Comparison of ENCODE assay signal across 17 cellular contexts in genomic region chr17:4008082-4008435, GRCh38. TPM values are rescaled to one million over a fixed set of nuclear protein-coding genes. Genes with fewer than 3 reads are reported as not detected.
A peak's percentile ranks its signal among the peaks of the same experiment; 100 is the strongest.
DNase-seq lines count a peak whose midpoint lies in the region; ATAC-seq, FAIRE-seq and TF ChIP-seq lines count a peak whose summit lies in the region.
"Had no signal": no experiment of that assay in that cellular context is flagged by ENCODE, and none has a peak within 500 bp of the region (broad histone marks: within the 10 kb centered on the region; RNA-seq: fewer than 3 reads in every experiment).

No MANE protein-coding gene starts in this region.

- peaks cover 0 to under 1% of the 10 kb centered on the region in 2 experiments for H4K20me1 ChIP-seq in H1 (replicated peaks in 1 of 2; ENCODE audit: control insufficient read depth in 1 of 2, insufficient read depth in 2 of 2, low read length in 2 of 2)

- no peak overlapping the region for H3K18ac ChIP-seq in H1 (ENCODE audit: extremely low read depth, low read length)

- TF ChIP-seq RAD21 in H1 (IDR thresholded peaks at IDR 0.05 in 1 of 2, conservative IDR thresholded peaks at IDR 0.05 in 1 of 2; ENCODE audit: low read depth in 2 of 2, low read length in 2 of 2) = peak; percentile 44 to 53

- TF ChIP-seq EP300 in H1 (IDR thresholded peaks at IDR 0.05; ENCODE audit: borderline replicate concordance in 1 of 2, low read depth in 2 of 2, low read length in 2 of 2) (no peak), sigmoid colon (IDR thresholded peaks at IDR 0.05) (no peak)

- no peaks in the 10 kb centered on the region for H3K9me3 ChIP-seq in H1 (ENCODE audit: insufficient read depth in 2 of 2, low read depth in 1 of 2, low read length in 1 of 2)
- no peaks in the 10 kb centered on the region for H3K9me3 ChIP-seq in sigmoid colon
- H3K9me3 ChIP-seq: colonic mucosa, testis had no signal

- H3K27me3 ChIP-seq in H1 (replicated peaks in 1 of 4; ENCODE audit: control insufficient read depth in 3 of 4, extremely low read depth in 1 of 4, insufficient read depth in 3 of 4, low read length in 3 of 4) (no peaks in the 10 kb centered on the region), sigmoid colon (peaks cover 0 to 4% (median 0%) of the 10 kb centered on the region in 3 donors)
- H3K27me3 ChIP-seq: colonic mucosa, testis had no signal

- DNase-seq in GM10266 (ENCODE audit: extremely low spot score) = no peak
- DNase-seq in NB4 (ENCODE audit: low read depth) = peak; percentile 24
- no peak for DNase-seq in H1 (ENCODE audit: low read depth in 1 of 2, low spot score in 2 of 2)
- peak; percentile 22 for DNase-seq in sigmoid colon
- no peak for DNase-seq in NCI-H1092 treated with DMSO at 0.1 percent for 48 hours (lab: John Stamatoyannopoulos, UW)
- DNase-seq: activated CD4-positive, CD25-positive, alpha-beta regulatory T cell treated with anti-CD3 and anti-CD28 coated beads, Interleukin-2, amount 50 U/mL, for 72 hours; activated CD8-positive, alpha-beta memory T cell treated with anti-CD3 and anti-CD28 coated beads, Interleukin-2, amount 50 U/mL, for 4 hours; aorta; colonic mucosa; DMS153; NCI-H510A treated with DMSO at 0.1 percent for 48 hours; SIG-M5; T-helper 2 cell; testis had no signal

- no peak overlapping the region for H3K23ac ChIP-seq in H1 (ENCODE audit: insufficient read length)

- no peak overlapping the region for H3K4me3 ChIP-seq in NB4 (ENCODE audit: low read depth, low read length)
- H3K4me3 ChIP-seq in H1 (ENCODE audit: extremely low read depth in 1 of 4, insufficient read depth in 2 of 4, low read depth in 3 of 4, low read length in 4 of 4) = no peak overlapping the region
- H3K4me3 ChIP-seq in sigmoid colon = no peak overlapping the region
- H3K4me3 ChIP-seq: colonic mucosa, smooth muscle cell, testis had no signal

- no peak overlapping the region for H3K9ac ChIP-seq in H1 (replicated peaks in 1 of 4; ENCODE audit: extremely low read depth in 1 of 4, low read depth in 3 of 4, low read length in 3 of 4)

- 82% methylated on average over 6 of the region's 6 CpGs; no CpG with 5 or more reads in 1 of the 2 experiments for WGBS in H1 (ENCODE audit: extremely low coverage in 1 of 2, insufficient coverage in 1 of 2, insufficient read length in 1 of 2, insufficient replicate concordance in 2 of 2, low coverage in 1 of 2, low lambda C conversion rate in 2 of 2, missing lambda C conversion rate in 1 of 2), 2 experiments
- 76 to 78% methylated on average over 6 of the region's 6 CpGs for whole genome bisulfite sequencing in sigmoid colon, 2 donors

- no peak overlapping the region for H3K4me2 ChIP-seq in H1 (ENCODE audit: insufficient read depth in 1 of 2, low read depth in 2 of 2, low read length in 2 of 2)
- H3K4me2 ChIP-seq: smooth muscle cell had no signal

- H4K8ac ChIP-seq in H1 (ENCODE audit: extremely low read depth, insufficient read depth, low read length) = no peak overlapping the region

- H2BK5ac ChIP-seq in H1 (ENCODE audit: low read depth, low read length) = no peak overlapping the region

- no peak overlapping the region for H4K91ac ChIP-seq in H1 (replicated peaks; ENCODE audit: insufficient read length, low read length)

- H2BK15ac ChIP-seq in H1 (ENCODE audit: low read length) = no peak overlapping the region

- no peak overlapping the region for H2BK20ac ChIP-seq in H1 (ENCODE audit: low read length)

- H4K5ac ChIP-seq in H1 (ENCODE audit: insufficient read length, low read depth, low read length) = no peak overlapping the region

- H2AK5ac ChIP-seq in H1 (ENCODE audit: low read depth, low read length) = no peak overlapping the region

- no peaks in the 10 kb centered on the region for H3K79me2 ChIP-seq in H1 (ENCODE audit: control insufficient read depth in 1 of 2, insufficient read depth in 2 of 2, low read length in 2 of 2)

- H2AFZ ChIP-seq in H1 (ENCODE audit: low read length) = no peak overlapping the region

- H3K27ac ChIP-seq in H1 (ENCODE audit: low read depth, low read length) (no peak overlapping the region), sigmoid colon (peak overlapping the region in 2 of 4 donors; percentile 31 to 71)
- H3K27ac ChIP-seq: colonic mucosa, testis had no signal

- TF ChIP-seq POLR2A in NB4 (IDR thresholded peaks at IDR 0.05; ENCODE audit: extremely low read depth, insufficient read length) = no peak
- TF ChIP-seq POLR2A in H1 (IDR thresholded peaks at IDR 0.05; ENCODE audit: control extremely low read depth in 1 of 2, low read depth in 2 of 2, low read length in 2 of 2) = no peak
- TF ChIP-seq POLR2A in sigmoid colon (IDR thresholded peaks at IDR 0.05) = no peak

- no peaks in the 10 kb centered on the region for H3K79me1 ChIP-seq in H1 (ENCODE audit: low read depth, low read length)

- peaks cover 0 to 16% (median 9%) of the 10 kb centered on the region in 4 experiments; a peak in 6 of 7 replicates for H3K4me1 ChIP-seq in H1 (replicated peaks in 1 of 4; ENCODE audit: control insufficient read depth in 3 of 4, insufficient read depth in 4 of 4, low read length in 3 of 4)
- peaks cover 0 to 17% (median 15%) of the 10 kb centered on the region in 4 donors for H3K4me1 ChIP-seq in sigmoid colon
- H3K4me1 ChIP-seq: testis had no signal

- peak; percentile 2 for TF ChIP-seq CTCF in GM10266 (IDR thresholded peaks at IDR 0.05; ENCODE audit: control insufficient read depth, insufficient read depth, low read depth, missing control alignments)
- TF ChIP-seq CTCF in NB4 (IDR thresholded peaks at IDR 0.05; ENCODE audit: low read depth, low read length) = no peak
- peak; percentile 29 to 55 (median 44) for TF ChIP-seq CTCF in H1 (IDR thresholded peaks at IDR 0.05; ENCODE audit: control extremely low read depth in 1 of 3, insufficient read depth in 1 of 3, low read depth in 1 of 3, low read length in 3 of 3)
- no peak for TF ChIP-seq CTCF in sigmoid colon (IDR thresholded peaks at IDR 0.05)

- H3K36me3 ChIP-seq in H1 (ENCODE audit: control insufficient read depth in 2 of 4, insufficient read depth in 4 of 4, low read length in 3 of 4) = peaks cover 0 to 7% (median 2%) of the 10 kb centered on the region in 4 experiments; a peak in 2 of 8 replicates
- H3K36me3 ChIP-seq in sigmoid colon = peaks cover 10 to 63% (median 55%) of the 10 kb centered on the region in 4 donors

- no peak for ATAC-seq in GM18873 (IDR thresholded peaks at IDR 0.05; ENCODE audit: low FRiP score, unreplicated experiment)
- no peak for ATAC-seq in HG03175 (IDR thresholded peaks at IDR 0.05; ENCODE audit: unreplicated experiment)

- H3K4ac ChIP-seq in H1 (replicated peaks; ENCODE audit: insufficient read length, low read depth, low read length) = no peak overlapping the region

- H3K56ac ChIP-seq in H1 (replicated peaks; ENCODE audit: insufficient read length, low read depth, low read length) = no peak overlapping the region

- intact Hi-C loops in sigmoid colon (cut with DNase I) = loop anchor here (5.0 kb wide), 1 partner anchor 271 kb away; no protein-coding TSS in a partner anchor

- no peak overlapping the region for H2BK120ac ChIP-seq in H1 (replicated peaks; ENCODE audit: low read depth, low read length)

- no peak overlapping the region for H3K14ac ChIP-seq in H1 (ENCODE audit: insufficient read length)

- CTCF ChIA-PET in H1 (lab: Charles Lee; ENCODE audit: partially characterized antibody) = interaction anchor here (0.7 to 8.3 kb wide), 24 partner anchors 9 to 164 kb away, joined by 3 to 102 read pairs (median 4); partner anchors contain the start of gene P2RX1

- H2BK12ac ChIP-seq in H1 (ENCODE audit: low read depth, low read length) = no peak overlapping the region

- H3K23me2 ChIP-seq in H1 (ENCODE audit: low read depth, low read length) = no peaks in the 10 kb centered on the region

- POLR2A ChIA-PET in H1 (lab: Charles Lee; ENCODE audit: partially characterized antibody) = interaction anchor here (0.8 kb wide), 1 partner anchor 135 kb away, joined by 3 read pairs; the partner anchor contains the start of genes CYB5D2 and ZZEF1

- FAIRE-seq in H1 (lab: Jason Lieb, UNC) = no peak

TF ChIP-seq in H1, 55 proteins besides CTCF, POLR2A, EP300 and RAD21:
- no peak for TF ChIP-seq NRF1 (IDR thresholded peaks at IDR 0.05; ENCODE audit: low read depth, low read length)

RNA-seq across cellular contexts. Expression of gene ATP2A3, which starts 43.8 kb away (rescaled TPM):
- total RNA-seq in H1 (2021; fragmentation: NEBNext Ultra II Directional; extraction: Animal tissue kit (Norgen Biotek cat#: 25700)) = 32.0 and 32.5 TPM in 2 replicates
- polyA plus RNA-seq in H1 (2011; rRNA removed) (18.4 and 28.7 TPM in 2 replicates), sigmoid colon (100 to 1,000 TPM in 1 of 3 donors, 10 to 100 TPM in 2; 19.2 to 158 (median 21.6) TPM)
- polyA plus RNA-seq in H1 (2011; cell fraction: cytosol; rRNA removed) = 17.3 TPM
- polyA plus RNA-seq in H1 (2011; cell fraction: nucleus; rRNA removed) = 53.0 TPM
- 15.4 to 27.6 TPM (median 23.1 TPM) in 4 replicates for polyA plus RNA-seq in H1 (2012, experiment 1 of 2)
- polyA plus RNA-seq in H1 (2012, experiment 2 of 2) = 16.2 TPM
- polyA plus RNA-seq in H1 (2013, experiment 1 of 2) = 40.2 TPM
- polyA plus RNA-seq in H1 (2013, experiment 2 of 2) = 37.1 TPM
- polyA minus RNA-seq in H1 (2011; rRNA and poly(A)+ RNA removed) = 12.7 and 14.2 TPM in 2 replicates
- 13.9 TPM for polyA minus RNA-seq in H1 (2011; cell fraction: cytosol; rRNA and poly(A)+ RNA removed)
- 22.1 TPM for polyA minus RNA-seq in H1 (2011; cell fraction: nucleus; rRNA and poly(A)+ RNA removed)
- total RNA-seq in sigmoid colon = 10 to 100 TPM in 1 of 4 donors, 1 to 10 TPM in 3; 3.6 to 12.7 (median 5.0) TPM

Comparison
In these comparisons a context has a peak if more than half of its experiments do, and no peak if none do; other contexts are left out.
1. DNase-seq: peak in NB4 (single experiment) and sigmoid colon (single experiment); none in GM10266 (single experiment), H1 (0 of 2) and NCI-H1092 treated with DMSO at 0.1 percent for 48 hours (single experiment).
2. CTCF ChIP-seq: peak in GM10266 (single experiment) and H1 (3 of 3); none in NB4 (single experiment) and sigmoid colon (0 of 4).